Comparison of ENCODE assay signal across 9 cellular contexts in the genomic region with DNA sequence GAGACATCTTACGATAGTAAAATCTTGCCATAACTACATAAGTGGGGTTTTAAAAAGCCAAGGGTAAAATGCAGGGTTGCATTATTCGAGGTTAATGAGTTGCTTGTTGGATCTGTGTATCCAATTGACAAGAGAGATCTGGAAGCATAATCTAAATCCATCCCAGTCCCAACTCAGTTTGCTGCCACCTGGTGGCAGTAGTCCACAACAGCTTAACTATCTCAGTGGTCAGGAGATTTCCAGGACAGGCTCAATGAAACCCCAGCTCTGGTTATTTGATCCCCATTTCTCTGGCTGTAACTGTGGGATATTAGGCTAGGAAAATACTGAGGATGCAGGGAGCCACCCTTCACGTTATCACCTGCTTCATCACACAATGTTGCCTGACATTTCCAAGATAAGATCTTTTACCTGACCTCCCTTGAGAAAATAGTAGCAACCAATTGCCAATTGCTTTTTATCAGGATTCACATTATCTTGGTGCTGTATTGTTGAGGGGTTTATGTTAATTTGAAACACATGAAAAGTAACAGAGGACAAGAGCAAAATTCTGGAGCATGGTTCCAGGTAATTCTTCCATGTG.
DNase-seq lines count a peak whose midpoint lies in the region; ATAC-seq and TF ChIP-seq lines count a peak whose summit lies in the region.
"Had no signal": no experiment of that assay in that cellular context is flagged by ENCODE, and none has a peak within 500 bp of the region (broad histone marks: within the 10 kb centered on the region; RNA-seq: fewer than 3 reads in every experiment).

No MANE protein-coding gene starts in this region.

- no peaks in the 10 kb centered on the region for H3K9me3 ChIP-seq in lower lobe of right lung

- DNase-seq in ELR (ENCODE audit: low read depth) (peak; percentile 70), HFF-Myc (ENCODE audit: extremely low read depth, low read depth) (peak; percentile 61), NCI-H2196 (lab: John Stamatoyannopoulos, UW; ENCODE audit: unreplicated experiment) (peak; percentile 59), dorsolateral prefrontal cortex (peak in 9 of 10 donors; percentile 48 to 74 (median 67)), lower lobe of right lung (peak; percentile 60)
- DNase-seq in activated CD4-positive, alpha-beta T cell treated with anti-CD3 and anti-CD28 coated beads for 48 hours, result peak; percentile 66
- DNase-seq in stimulated activated CD8-positive, alpha-beta memory T cell treated with anti-CD3 and anti-CD28 coated beads, Interleukin-15, amount 100 ng/mL, for 1 hour (ENCODE audit: low read depth), result peak; percentile 25

- TF ChIP-seq CTCF in HFF-Myc (IDR thresholded peaks at IDR 0.05; ENCODE audit: low read depth, low read length, missing control alignments), result peak; percentile 90
- peak; percentile 62 to 96 (median 88) for TF ChIP-seq CTCF in dorsolateral prefrontal cortex (IDR thresholded peaks at IDR 0.05 in 54 of 56, conservative IDR thresholded peaks at IDR 0.05 in 2 of 56; ENCODE audit: low read depth in 1 of 56, partially characterized antibody in 56 of 56)
- peak; percentile 84 for TF ChIP-seq CTCF in lower lobe of right lung (IDR thresholded peaks at IDR 0.05)

- intact Hi-C loops in dorsolateral prefrontal cortex (cut with DNase I) (loop anchor here in 1 of 2 donors (2.0 kb wide), 1 partner anchor 60 kb away; no protein-coding TSS in a partner anchor), lower lobe of right lung (cut with DNase I) (no loop called here)

- no peaks in the 10 kb centered on the region for H3K4me1 ChIP-seq in lower lobe of right lung

- H3K27me3 ChIP-seq in dorsolateral prefrontal cortex (no peaks in the 10 kb centered on the region), lower lobe of right lung (ENCODE audit: low read depth) (no peaks in the 10 kb centered on the region)

- no peaks in the 10 kb centered on the region for H3K36me3 ChIP-seq in lower lobe of right lung

- H3K4me3 ChIP-seq in HFF-Myc (replicated peaks; ENCODE audit: low read depth, low read length), result no peak overlapping the region
- H3K4me3 ChIP-seq in dorsolateral prefrontal cortex, result no peak overlapping the region
- no peak overlapping the region for H3K4me3 ChIP-seq in lower lobe of right lung

- H3K27ac ChIP-seq in dorsolateral prefrontal cortex, result no peak overlapping the region
- no peak overlapping the region for H3K27ac ChIP-seq in lower lobe of right lung
- H3K27ac ChIP-seq: epithelial cell of prostate had no signal

- ATAC-seq in lower lobe of right lung, result peak; percentile 76 to 84
- ATAC-seq in GM21447 (IDR thresholded peaks at IDR 0.05; ENCODE audit: unreplicated experiment), result no peak
